ENCODE assay signal across 1 cellular context in genomic region chr3:14450922-14451606, GRCh38.
TF ChIP-seq lines count a peak whose summit lies in the region.

No MANE protein-coding gene starts in this region.

TF ChIP-seq in SK-N-SH, 30 proteins besides CTCF, POLR2A, EP300 and RAD21 (continued from another document):
- TF ChIP-seq PBX3 (IDR thresholded peaks at IDR 0.05), result no peak
- no peak for TF ChIP-seq MAX (IDR thresholded peaks at IDR 0.05; ENCODE audit: low read depth)
- no peak for TF ChIP-seq SIN3A (IDR thresholded peaks at IDR 0.05; ENCODE audit: borderline replicate concordance, low read depth, low read length)
- no peak for TF ChIP-seq USF1 (IDR thresholded peaks at IDR 0.05; ENCODE audit: borderline replicate concordance, low read depth)
